8 cellular contexts compared by ENCODE assay signal in genomic region chr16:85610059-85610445, GRCh38. TPM values are rescaled to one million over a fixed set of nuclear protein-coding genes. Genes with fewer than 3 reads are reported as not detected.
DNase-seq lines count a peak whose midpoint lies in the region; ATAC-seq and TF ChIP-seq lines count a peak whose summit lies in the region.

No MANE protein-coding gene starts in this region.

- no peaks in the 10 kb centered on the region for H3K36me3 ChIP-seq in RWPE2 (ENCODE audit: low read depth)

- peak overlapping the region; percentile 91 for H3K27ac ChIP-seq in RWPE2 (ENCODE audit: poor library complexity, severe bottlenecking)

- peaks cover 4% of the 10 kb centered on the region for H3K27me3 Mint-ChIP-seq in type B pancreatic cell
- peaks cover 22% of the 10 kb centered on the region for H3K27me3 Mint-ChIP-seq in nephron progenitor cell (ENCODE audit: low read depth, poor library complexity)

- H3K4me1 Mint-ChIP-seq in type B pancreatic cell (ENCODE audit: unreplicated experiment), result peaks cover 36% of the 10 kb centered on the region
- peaks cover 55% of the 10 kb centered on the region for H3K4me1 Mint-ChIP-seq in nephron progenitor cell

- peak overlapping the region; percentile 87 for H3K4me3 Mint-ChIP-seq in type B pancreatic cell
- no peak overlapping the region for H3K4me3 Mint-ChIP-seq in nephron progenitor cell

- H3K36me3 Mint-ChIP-seq in type B pancreatic cell, result no peaks in the 10 kb centered on the region
- no peaks in the 10 kb centered on the region for H3K36me3 Mint-ChIP-seq in nephron progenitor cell (ENCODE audit: low read depth)

- peaks cover 6% of the 10 kb centered on the region for H3K4me1 ChIP-seq in RWPE2 (ENCODE audit: insufficient read depth, poor library complexity, severe bottlenecking)

- H3K9me3 Mint-ChIP-seq in type B pancreatic cell (no peaks in the 10 kb centered on the region), nephron progenitor cell (no peaks in the 10 kb centered on the region)

- ATAC-seq in RWPE2 (ENCODE audit: low read depth), result no peak
- ATAC-seq in left lobe of liver, result no peak
- ATAC-seq in HG02763 (IDR thresholded peaks at IDR 0.05; ENCODE audit: unreplicated experiment), result no peak
- no peak for ATAC-seq in HG03175 (IDR thresholded peaks at IDR 0.05; ENCODE audit: unreplicated experiment)

- TF ChIP-seq CTCF in RWPE2 (IDR thresholded peaks at IDR 0.05; ENCODE audit: poor library complexity, severe bottlenecking) (no peak), type B pancreatic cell (conservative IDR thresholded peaks at IDR 0.05) (no peak), nephron progenitor cell (IDR thresholded peaks at IDR 0.05) (no peak)

- H3K9me3 ChIP-seq in RWPE2 (ENCODE audit: severe bottlenecking), result no peaks in the 10 kb centered on the region

- DNase-seq in activated CD8-positive, alpha-beta memory T cell treated with anti-CD3 and anti-CD28 coated beads, Interleukin-2, amount 50 U/mL, for 48 hours, result peak; percentile 60
- no peak for DNase-seq in activated CD8-positive, alpha-beta memory T cell treated with anti-CD3 and anti-CD28 coated beads, Interleukin-2, amount 50 U/mL, for 4 hours
- DNase-seq in RWPE2 (ENCODE audit: low spot score) (no peak), left lobe of liver (ENCODE audit: low spot score) (peak; percentile 55), type B pancreatic cell (ENCODE audit: extremely low spot score, unreplicated experiment) (no peak), nephron progenitor cell (no peak)

- no peaks in the 10 kb centered on the region for H3K27me3 ChIP-seq in RWPE2 (ENCODE audit: insufficient read depth, poor library complexity, severe bottlenecking)

- H3K4me3 ChIP-seq in RWPE2 (ENCODE audit: severe bottlenecking), result no peak overlapping the region

- peak overlapping the region; percentile 92 for H3K27ac Mint-ChIP-seq in type B pancreatic cell
- no peak overlapping the region for H3K27ac Mint-ChIP-seq in nephron progenitor cell

RNA-seq across cellular contexts. Expression of gene GSE1, which starts 3.1 kb away (rescaled TPM):
- total RNA-seq in left lobe of liver, result 38.3 TPM
- 101 and 112 TPM in 2 replicates for total RNA-seq in type B pancreatic cell (ENCODE audit: low replicate concordance)

Comparison
In these comparisons a context has a peak if more than half of its experiments do, and no peak if none do; other contexts are left out.
1. DNase-seq: peak in activated CD8-positive, alpha-beta memory T cell treated with anti-CD3 and anti-CD28 coated beads, Interleukin-2, amount 50 U/mL, for 48 hours (single experiment) and left lobe of liver (single experiment); none in activated CD8-positive, alpha-beta memory T cell treated with anti-CD3 and anti-CD28 coated beads, Interleukin-2, amount 50 U/mL, for 4 hours (single experiment), RWPE2 (single experiment), type B pancreatic cell (single experiment) and nephron progenitor cell (single experiment).